Comparison of ENCODE assay signal across 1 cellular context in the genomic region with DNA sequence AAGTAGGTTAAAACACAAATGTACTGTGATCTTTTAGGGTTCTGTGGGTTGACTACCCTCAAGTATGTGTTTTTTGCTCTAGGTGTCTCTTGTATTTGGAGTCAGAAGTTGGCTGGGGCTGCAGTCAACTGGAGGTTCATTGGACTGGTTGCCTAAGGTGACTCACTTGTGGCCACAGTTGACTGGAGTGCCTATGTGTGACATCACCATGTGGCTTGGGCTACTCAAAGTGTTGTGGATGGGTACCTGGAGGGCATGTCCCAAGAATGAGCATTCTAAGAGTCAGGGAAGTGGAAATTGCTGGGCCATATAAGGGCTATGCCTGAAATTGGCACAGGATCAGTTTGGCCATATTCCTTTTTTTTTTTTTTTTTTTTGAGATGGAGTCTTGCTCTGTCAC.
TF ChIP-seq lines count a peak whose summit lies in the region.

No MANE protein-coding gene starts in this region.

TF ChIP-seq in IMR-90, 13 proteins besides CTCF, POLR2A, EP300 and RAD21:
- no peak for TF ChIP-seq RCOR1 (IDR thresholded peaks at IDR 0.05; ENCODE audit: insufficient replicate concordance, low read length)
- no peak for TF ChIP-seq MAFK (IDR thresholded peaks at IDR 0.05; ENCODE audit: low read depth, low read length)
- TF ChIP-seq MAZ (IDR thresholded peaks at IDR 0.05; ENCODE audit: borderline replicate concordance, low read depth, low read length), result no peak
- TF ChIP-seq, protein P1, sequence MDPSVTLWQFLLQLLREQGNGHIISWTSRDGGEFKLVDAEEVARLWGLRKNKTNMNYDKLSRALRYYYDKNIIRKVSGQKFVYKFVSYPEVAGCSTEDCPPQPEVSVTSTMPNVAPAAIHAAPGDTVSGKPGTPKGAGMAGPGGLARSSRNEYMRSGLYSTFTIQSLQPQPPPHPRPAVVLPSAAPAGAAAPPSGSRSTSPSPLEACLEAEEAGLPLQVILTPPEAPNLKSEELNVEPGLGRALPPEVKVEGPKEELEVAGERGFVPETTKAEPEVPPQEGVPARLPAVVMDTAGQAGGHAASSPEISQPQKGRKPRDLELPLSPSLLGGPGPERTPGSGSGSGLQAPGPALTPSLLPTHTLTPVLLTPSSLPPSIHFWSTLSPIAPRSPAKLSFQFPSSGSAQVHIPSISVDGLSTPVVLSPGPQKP (IDR thresholded peaks at IDR 0.05; ENCODE audit: borderline replicate concordance, low read depth, low read length), result no peak
- no peak for TF ChIP-seq SMC3 (IDR thresholded peaks at IDR 0.05; ENCODE audit: low read depth, low read length)
- TF ChIP-seq RFX5 (IDR thresholded peaks at IDR 0.05; ENCODE audit: low read depth, low read length), result no peak
- no peak for TF ChIP-seq FOS (IDR thresholded peaks at IDR 0.05; ENCODE audit: low read depth, low read length)
- TF ChIP-seq, protein P2, sequence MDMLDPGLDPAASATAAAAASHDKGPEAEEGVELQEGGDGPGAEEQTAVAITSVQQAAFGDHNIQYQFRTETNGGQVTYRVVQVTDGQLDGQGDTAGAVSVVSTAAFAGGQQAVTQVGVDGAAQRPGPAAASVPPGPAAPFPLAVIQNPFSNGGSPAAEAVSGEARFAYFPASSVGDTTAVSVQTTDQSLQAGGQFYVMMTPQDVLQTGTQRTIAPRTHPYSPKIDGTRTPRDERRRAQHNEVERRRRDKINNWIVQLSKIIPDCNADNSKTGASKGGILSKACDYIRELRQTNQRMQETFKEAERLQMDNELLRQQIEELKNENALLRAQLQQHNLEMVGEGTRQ (IDR thresholded peaks at IDR 0.05; ENCODE audit: low read depth, low read length), result no peak
- no peak for TF ChIP-seq CEBPB (IDR thresholded peaks at IDR 0.05; ENCODE audit: low read depth, low read length)
- TF ChIP-seq MXI1 (IDR thresholded peaks at IDR 0.05; ENCODE audit: borderline replicate concordance, low read depth, low read length), result no peak
- no peak for TF ChIP-seq CHD1 (IDR thresholded peaks at IDR 0.05; ENCODE audit: low read depth, low read length)
- no peak for TF ChIP-seq NFE2L2 (IDR thresholded peaks at IDR 0.05; ENCODE audit: low read depth, low read length)
- TF ChIP-seq BHLHE40 (IDR thresholded peaks at IDR 0.05; ENCODE audit: low read depth, low read length), result no peak
